In genomic region chr6:137309078-137309762, GRCh38 we compare ENCODE assay signal across 8 cellular contexts.
DNase-seq lines count a peak whose midpoint lies in the region; ATAC-seq and TF ChIP-seq lines count a peak whose summit lies in the region.

No MANE protein-coding gene starts in this region.

- H2BK5ac ChIP-seq in trophoblast cell (ENCODE audit: low read depth, low read length, poor library complexity), result no peak overlapping the region

- in situ Hi-C loops in GM13976 (cut with MboI; ENCODE audit: low sequenced_read_pairs, unreplicated experiment), result no loop called here

- H4K91ac ChIP-seq in trophoblast cell (ENCODE audit: low read depth, low read length), result no peak overlapping the region

- no peaks in the 10 kb centered on the region for H3K79me2 ChIP-seq in trophoblast cell (ENCODE audit: control insufficient read depth, insufficient read depth, low read length, poor library complexity)

- no peak overlapping the region for H3K9ac ChIP-seq in trophoblast cell (ENCODE audit: low read length)

- intact Hi-C loops in Calu3 (cut with micrococcal nuclease; ENCODE audit: unreplicated experiment), result no loop called here

- no peak overlapping the region for H3K4me3 ChIP-seq in trophoblast cell (ENCODE audit: low read depth, low read length)

- BruUV-seq in Calu3 (replicated peaks; lab: Mats Ljungman, UMichigan), result no TSS peak

- no peak overlapping the region for H2BK120ac ChIP-seq in trophoblast cell (ENCODE audit: insufficient read depth, low read length, poor library complexity)

- no peak overlapping the region for H3K27ac ChIP-seq in RWPE1
- no peak overlapping the region for H3K27ac ChIP-seq in trophoblast cell (ENCODE audit: low read depth, low read length)

- WGBS in trophoblast cell (ENCODE audit: extremely low coverage, insufficient coverage, insufficient read length), result no CpG with 5 or more reads among the region's 6 CpGs

- CTCF ChIA-PET in Calu3 (lab: Charles Lee) (interaction anchor here (1.0 kb wide), 1 partner anchor 12 kb away, joined by 3 read pairs; no protein-coding TSS in a partner anchor), RWPE1 (lab: Yijun Ruan, JAX) (interaction anchor here (0.6 kb wide), 2 partner anchors 171 to 427 kb away, joined by 3 read pairs; no protein-coding TSS in a partner anchor)

- no peaks in the 10 kb centered on the region for H3K36me3 ChIP-seq in trophoblast cell (ENCODE audit: control insufficient read depth in 1 of 2, insufficient read depth in 2 of 2, low read length in 2 of 2)

- POLR2A ChIA-PET in RWPE1 (lab: Yijun Ruan, JAX; ENCODE audit: low non-redundant PET), result no interaction called here

- no peak overlapping the region for H3K18ac ChIP-seq in trophoblast cell (ENCODE audit: low read length)

- peak overlapping the region; percentile 6 for H2BK12ac ChIP-seq in trophoblast cell (ENCODE audit: low read length)

- peak overlapping the region; percentile 22 for H3K14ac ChIP-seq in trophoblast cell (ENCODE audit: low read length)

- H3K23ac ChIP-seq in trophoblast cell (ENCODE audit: low read length), result no peak overlapping the region

- peaks cover 0 to 3% of the 10 kb centered on the region in 2 experiments for H3K4me1 ChIP-seq in trophoblast cell (ENCODE audit: control insufficient read depth in 1 of 2, insufficient read depth in 2 of 2, low read length in 2 of 2)

- TF ChIP-seq CTCF in Calu3 (IDR thresholded peaks at IDR 0.05; ENCODE audit: unreplicated experiment), result no peak
- no peak for TF ChIP-seq CTCF in RWPE1 (conservative IDR thresholded peaks at IDR 0.05; ENCODE audit: low read depth)
- TF ChIP-seq CTCF in GM13976 (IDR thresholded peaks at IDR 0.05; ENCODE audit: borderline replicate concordance, control extremely low read depth, extremely low read depth, insufficient read depth, missing control alignments), result no peak

- H3K27me3 Mint-ChIP-seq in Calu3 (ENCODE audit: unreplicated experiment) (no peaks in the 10 kb centered on the region), immature natural killer cell (ENCODE audit: low read depth in 3 of 3) (peaks cover 0 to 4% (median 0%) of the 10 kb centered on the region in 3 donors)

- no peak overlapping the region for H3K4me2 ChIP-seq in trophoblast cell (ENCODE audit: low read length)

- no peak overlapping the region for H3K27ac Mint-ChIP-seq in Calu3 (ENCODE audit: unreplicated experiment)
- no peak overlapping the region for H3K27ac Mint-ChIP-seq in immature natural killer cell

- no peak overlapping the region for H3K4me3 Mint-ChIP-seq in Calu3 (ENCODE audit: low read depth, unreplicated experiment)
- H3K4me3 Mint-ChIP-seq in immature natural killer cell, result no peak overlapping the region

- peaks cover 19% of the 10 kb centered on the region for H3K4me1 Mint-ChIP-seq in Calu3 (ENCODE audit: low read depth, unreplicated experiment)
- H3K4me1 Mint-ChIP-seq in immature natural killer cell, result peaks cover 10 to 13% of the 10 kb centered on the region in 2 donors

- no peaks in the 10 kb centered on the region for H3K9me3 Mint-ChIP-seq in Calu3 (ENCODE audit: low read depth, unreplicated experiment)
- H3K9me3 Mint-ChIP-seq in immature natural killer cell, result no peaks in the 10 kb centered on the region

- H2AK5ac ChIP-seq in trophoblast cell (ENCODE audit: low read length), result no peak overlapping the region

- H3K36me3 Mint-ChIP-seq in Calu3 (ENCODE audit: insufficient read depth, unreplicated experiment), result no peaks in the 10 kb centered on the region
- H3K36me3 Mint-ChIP-seq in immature natural killer cell, result peaks cover 0 to 5% (median 3%) of the 10 kb centered on the region in 3 donors

- H3K79me1 ChIP-seq in trophoblast cell (ENCODE audit: low read length), result no peaks in the 10 kb centered on the region

- H4K12ac ChIP-seq in trophoblast cell (ENCODE audit: low read depth, low read length), result no peak overlapping the region

- peak overlapping the region; percentile 11 for H4K8ac ChIP-seq in trophoblast cell (ENCODE audit: low read depth, low read length)

- no peak for ATAC-seq in GM18502 (IDR thresholded peaks at IDR 0.05; ENCODE audit: poor library complexity, unreplicated experiment)

- no peaks in the 10 kb centered on the region for H3K27me3 ChIP-seq in trophoblast cell (ENCODE audit: insufficient read depth, low read length)

- peak; percentile 76 for DNase-seq in Calu3
- peak; percentile 67 for DNase-seq in HK-2 (ENCODE audit: unreplicated experiment)
- DNase-seq in RWPE1 (ENCODE audit: low spot score), result peak; percentile 80
- peak; percentile 47 for DNase-seq in fibroblast of peridontal ligament (ENCODE audit: extremely low read depth)
- DNase-seq in trophoblast cell, result peak in 1 of 2 donors; percentile 24
- DNase-seq in immature natural killer cell, result no peak
- no peak for DNase-seq in GM13976 (ENCODE audit: low spot score)

- H3K9me3 ChIP-seq in trophoblast cell (ENCODE audit: insufficient read depth, low read depth, low read length), result no peaks in the 10 kb centered on the region

- H3K4ac ChIP-seq in trophoblast cell (ENCODE audit: low read depth, low read length), result no peak overlapping the region

- no peak overlapping the region for H2AFZ ChIP-seq in trophoblast cell (ENCODE audit: insufficient read depth, low read length, poor library complexity)

Comparison
In these comparisons a context has a peak if more than half of its experiments do, and no peak if none do; other contexts are left out.
1. DNase-seq: peak in Calu3 (single experiment), HK-2 (single experiment), RWPE1 (single experiment) and fibroblast of peridontal ligament (single experiment); none in immature natural killer cell (0 of 3) and GM13976 (single experiment).